Comparison of ENCODE assay signal across 28 cellular contexts in genomic region chr9:88087906-88088305, GRCh38. TPM values are rescaled to one million over a fixed set of nuclear protein-coding genes. Genes with fewer than 3 reads are reported as not detected.
"Had no signal": no experiment of that assay in that cellular context is flagged by ENCODE, and none has a peak within 500 bp of the region (broad histone marks: within the 10 kb centered on the region; RNA-seq: fewer than 3 reads in every experiment).

No MANE protein-coding gene starts in this region.

- H3K4me3 Mint-ChIP-seq: activated CD8-positive, alpha-beta T cell treated with anti-CD3 and anti-CD28 coated beads, Interleukin-2, amount 10 ng/mL, durations not matched to agents 7 days and 5 days; activated naive CD4-positive, alpha-beta T cell treated with anti-CD3 and anti-CD28 coated beads, Interleukin-2, amount 50 U/mL, for 24 hours; activated T-cell treated with anti-CD3 and anti-CD28 coated beads, Interleukin-2, amount 50 U/mL, for 24 hours; activated T-helper 1 cell treated with anti-CD3 and anti-CD28 coated beads, Interleukin-12 subunit alpha, Interleukin-12 subunit beta, Interleukin-2, Interleukin-4 antibody, amounts not matched to agents 30 ng/mL and 10 ng/mL and 1 ng/mL, durations not matched to agents 14 hours and 24 hours and 36 hours; T-helper 17 cell; WTC11 had no signal

- ATAC-seq: activated CD8-positive, alpha-beta T cell treated with anti-CD3 and anti-CD28 coated beads, Interleukin-2, amount 10 ng/mL, durations not matched to agents 7 days and 5 days; T-helper 17 cell; WTC11 had no signal

- DNase-seq: activated CD4-positive, alpha-beta T cell treated with anti-CD3 and anti-CD28 coated beads for 48 hours; activated CD4-positive, alpha-beta T cell treated with anti-CD3 and anti-CD28 coated beads, Interleukin-2, amount 50 U/mL, for 4 hours; activated CD4-positive, CD25-positive, alpha-beta regulatory T cell treated with anti-CD3 and anti-CD28 coated beads, Interleukin-2, amount 50 U/mL, for 72 hours; activated CD8-positive, alpha-beta T cell treated with anti-CD3 and anti-CD28 coated beads, Interleukin-2, amount 10 ng/mL, durations not matched to agents 7 days and 5 days; activated effector memory CD4-positive, alpha-beta T cell treated with Interleukin-2 at 50 U/mL for 16 hours; activated naive CD4-positive, alpha-beta T cell; activated T-cell treated with anti-CD3 and anti-CD28 coated beads, Interleukin-2, amount 50 U/mL, for 24 hours; aorta; caudate nucleus; NCI-H1048; NCI-H146; NCI-H2029; NCI-H2107; NCI-H2171 treated with DMSO at 0.1 percent for 48 hours; NCI-H226; NCI-H526 treated with DMSO at 0.1 percent for 48 hours; NK-92 treated with Interleukin-12 subunit alpha and Interleukin-12 subunit beta, amount 100 ng/mL, for 24 hours; OCI-M1; Peyer's patch; SHP77 treated with DMSO at 0.1 percent for 48 hours; T-helper 17 cell; T-helper 9 cell had no signal

- H3K9me3 Mint-ChIP-seq: activated naive CD4-positive, alpha-beta T cell treated with anti-CD3 and anti-CD28 coated beads, Interleukin-2, amount 50 U/mL, for 24 hours; activated T-helper 1 cell treated with anti-CD3 and anti-CD28 coated beads, Interleukin-12 subunit alpha, Interleukin-12 subunit beta, Interleukin-2, Interleukin-4 antibody, amounts not matched to agents 30 ng/mL and 10 ng/mL and 1 ng/mL, durations not matched to agents 14 hours and 24 hours and 36 hours; WTC11 had no signal

- H3K4me3 ChIP-seq: breast epithelium, Peyer's patch had no signal

- H3K4me1 Mint-ChIP-seq: activated naive CD4-positive, alpha-beta T cell treated with anti-CD3 and anti-CD28 coated beads, Interleukin-2, amount 50 U/mL, for 24 hours; T-helper 17 cell had no signal

- H3K27ac Mint-ChIP-seq: activated CD8-positive, alpha-beta T cell treated with anti-CD3 and anti-CD28 coated beads, Interleukin-2, amount 10 ng/mL, durations not matched to agents 7 days and 5 days; activated naive CD4-positive, alpha-beta T cell treated with anti-CD3 and anti-CD28 coated beads, Interleukin-2, amount 50 U/mL, for 24 hours; activated T-cell treated with anti-CD3 and anti-CD28 coated beads, Interleukin-2, amount 50 U/mL, for 24 hours; activated T-helper 1 cell treated with anti-CD3 and anti-CD28 coated beads, Interleukin-12 subunit alpha, Interleukin-12 subunit beta, Interleukin-2, Interleukin-4 antibody, amounts not matched to agents 30 ng/mL and 10 ng/mL and 1 ng/mL, durations not matched to agents 14 hours and 24 hours and 36 hours; T-helper 17 cell; WTC11 had no signal

- H3K27me3 Mint-ChIP-seq: activated naive CD4-positive, alpha-beta T cell treated with anti-CD3 and anti-CD28 coated beads, Interleukin-2, amount 50 U/mL, for 24 hours had no signal

- H3K36me3 Mint-ChIP-seq: activated naive CD4-positive, alpha-beta T cell treated with anti-CD3 and anti-CD28 coated beads, Interleukin-2, amount 50 U/mL, for 24 hours; WTC11 had no signal

- H3K27ac ChIP-seq: breast epithelium, Peyer's patch had no signal

- H3K4me1 ChIP-seq: breast epithelium, Peyer's patch had no signal

- H3K36me3 ChIP-seq: breast epithelium, Peyer's patch had no signal

- H3K9me3 ChIP-seq: breast epithelium, Peyer's patch had no signal

- H3K27me3 ChIP-seq: breast epithelium, Peyer's patch had no signal

RNA-seq across cellular contexts. Expression of gene SPATA31C2, which starts 50.4 kb away (rescaled TPM):
- total RNA-seq: activated CD8-positive, alpha-beta T cell treated with anti-CD3 and anti-CD28 coated beads, Interleukin-2, amount 10 ng/mL, durations not matched to agents 7 days and 5 days; aorta; breast epithelium; NCI-H460; Peyer's patch; SK-MEL-5; T-helper 17 cell had no signal
- polyA plus RNA-seq: aorta had no signal
